In genomic region chr7:51589111-51589510, GRCh38 we compare ENCODE assay signal across 19 cellular contexts.
A peak's percentile ranks its signal among the peaks of the same experiment; 100 is the strongest.
DNase-seq lines count a peak whose midpoint lies in the region; ATAC-seq lines count a peak whose summit lies in the region.
"Had no signal": no experiment of that assay in that cellular context is flagged by ENCODE, and none has a peak within 500 bp of the region (broad histone marks: within the 10 kb centered on the region; RNA-seq: fewer than 3 reads in every experiment).

No MANE protein-coding gene starts in this region.

- no peak overlapping the region for H3K27ac ChIP-seq in BLaER1 treated with 17β-estradiol and CSF1 and Interleukin-3, amounts not matched to agents 10 nM and 100 nM
- H3K27ac ChIP-seq: RWPE1 had no signal

- H3K9me3 ChIP-seq in BLaER1 treated with 17β-estradiol and CSF1 and Interleukin-3, amounts not matched to agents 10 nM and 100 nM (replicated peaks in 1 of 11) = no peaks in the 10 kb centered on the region

- H4K20me1 ChIP-seq in BLaER1 treated with 17β-estradiol and CSF1 and Interleukin-3, amounts not matched to agents 10 nM and 100 nM = no peaks in the 10 kb centered on the region

- H3K36me3 ChIP-seq in BLaER1 treated with 17β-estradiol and CSF1 and Interleukin-3, amounts not matched to agents 10 nM and 100 nM = no peaks in the 10 kb centered on the region

- no peak overlapping the region for H3K9ac ChIP-seq in BLaER1 treated with 17β-estradiol and CSF1 and Interleukin-3, amounts not matched to agents 10 nM and 100 nM

- no peaks in the 10 kb centered on the region for H3K27me3 ChIP-seq in BLaER1 treated with 17β-estradiol and CSF1 and Interleukin-3, amounts not matched to agents 10 nM and 100 nM

- DNase-seq in DMS79 treated with DMSO at 0.1 percent for 48 hours (lab: John Stamatoyannopoulos, UW) (peak; percentile 12), DMS79 (lab: John Stamatoyannopoulos, UW) (no peak), NCI-H2171 (lab: John Stamatoyannopoulos, UW) (peak; percentile 43), NCI-H82 (lab: John Stamatoyannopoulos, UW) (peak; percentile 96), NCI-H187 treated with DMSO at 0.1 percent for 48 hours (lab: John Stamatoyannopoulos, UW) (no peak), NCI-H226 (no peak)
- DNase-seq: CD4-positive, alpha-beta memory T cell; HCEC 1CT; Karpas-422; NCI-H1048; NCI-H146; NCI-H2107; NCI-H526; PC-3; T1000 had no signal

- no peak overlapping the region for H3K4me3 ChIP-seq in BLaER1 treated with 17β-estradiol and CSF1 and Interleukin-3, amounts not matched to agents 10 nM and 100 nM
- H3K4me3 ChIP-seq: GM23338 had no signal

- H3K4me1 ChIP-seq in BLaER1 treated with 17β-estradiol and CSF1 and Interleukin-3, amounts not matched to agents 10 nM and 100 nM = peaks cover 6 to 37% (median 33%) of the 10 kb centered on the region in 10 experiments; a peak in 18 of 20 replicates

- peak overlapping the region in 8 of 11 experiments; percentile 0 to 60 (median 47); a peak in 12 of 22 replicates for H3K4me2 ChIP-seq in BLaER1 treated with 17β-estradiol and CSF1 and Interleukin-3, amounts not matched to agents 10 nM and 100 nM
- H3K4me2 ChIP-seq: GM23338 had no signal

- ATAC-seq in HG03469 (IDR thresholded peaks at IDR 0.05; ENCODE audit: unreplicated experiment) = no peak
- ATAC-seq: GM23338, PC-3 had no signal

Comparison
In these comparisons a context has a peak if more than half of its experiments do, and no peak if none do; other contexts are left out.
1. DNase-seq: peak in DMS79 treated with DMSO at 0.1 percent for 48 hours (single experiment), NCI-H2171 (single experiment) and NCI-H82 (single experiment); none in DMS79 (single experiment), NCI-H187 treated with DMSO at 0.1 percent for 48 hours (single experiment) and NCI-H226 (single experiment).